ENCODE assay signal across 19 cellular contexts in genomic region chr1:224411766-224412165, GRCh38. TPM values are rescaled to one million over a fixed set of nuclear protein-coding genes. Genes with fewer than 3 reads are reported as not detected.
DNase-seq lines count a peak whose midpoint lies in the region; ATAC-seq and TF ChIP-seq lines count a peak whose summit lies in the region.
"Had no signal": no experiment of that assay in that cellular context is flagged by ENCODE, and none has a peak within 500 bp of the region (broad histone marks: within the 10 kb centered on the region; RNA-seq: fewer than 3 reads in every experiment).

No MANE protein-coding gene starts in this region.

- in situ Hi-C loops in brain microvascular endothelial cell (cut with HindIII; ENCODE audit: low pct_ligation_motif_present, low sequenced_read_pairs) = no loop called here

- peaks cover 46% of the 10 kb centered on the region for H3K36me3 ChIP-seq in brain microvascular endothelial cell (replicated peaks)

- H3K4me3 ChIP-seq in brain microvascular endothelial cell (ENCODE audit: low read depth, low read length) = no peak overlapping the region
- H3K4me3 ChIP-seq: heart right ventricle, SJCRH30, spleen, upper lobe of right lung had no signal

- CTCF ChIA-PET in activated CD4-positive, alpha-beta T cell treated with anti-CD3 and anti-CD28 coated beads for 36 hours (lab: Charles Lee) = interaction anchor here (0.9 to 1.0 kb wide), 2 partner anchors 8 to 17 kb away, joined by 3 read pairs; no protein-coding TSS in a partner anchor
- CTCF ChIA-PET in activated CD4-positive, alpha-beta T cell treated with anti-CD3 and anti-CD28 coated beads, Interleukin-2, amount 10 ng/mL, durations not matched to agents 7 days and 5 days (lab: Charles Lee) = interaction anchor here (1.2 kb wide), 1 partner anchor 19 kb away, joined by 5 read pairs; no protein-coding TSS in a partner anchor

- peaks cover 48% of the 10 kb centered on the region for H3K36me3 Mint-ChIP-seq in activated CD4-positive, alpha-beta T cell treated with anti-CD3 and anti-CD28 coated beads for 36 hours (ENCODE audit: low read depth)
- peaks cover 48% of the 10 kb centered on the region for H3K36me3 Mint-ChIP-seq in activated CD4-positive, alpha-beta T cell treated with anti-CD3 and anti-CD28 coated beads, Interleukin-2, amount 10 ng/mL, durations not matched to agents 7 days and 5 days (ENCODE audit: low read depth)
- H3K36me3 Mint-ChIP-seq in natural killer cell treated with Interleukin-12 subunit alpha and Interleukin-12 subunit beta and Interleukin-15 and Interleukin-18, amount 100 ng/mL, for 72 hours = peaks cover 16% of the 10 kb centered on the region

- POLR2A ChIA-PET in activated CD4-positive, alpha-beta T cell treated with anti-CD3 and anti-CD28 coated beads for 36 hours (lab: Charles Lee) = interaction anchor here (0.6 kb wide), 1 partner anchor 21 kb away, joined by 3 read pairs; no protein-coding TSS in a partner anchor
- POLR2A ChIA-PET in activated CD4-positive, alpha-beta T cell treated with anti-CD3 and anti-CD28 coated beads, Interleukin-2, amount 10 ng/mL, durations not matched to agents 7 days and 5 days (lab: Charles Lee) = interaction anchor here (0.6 kb wide), 1 partner anchor 9 kb away, joined by 4 read pairs; no protein-coding TSS in a partner anchor

- no peak for TF ChIP-seq CTCF in brain microvascular endothelial cell (IDR thresholded peaks at IDR 0.05; ENCODE audit: low read depth, low read length, missing control alignments)

- H3K4me1 Mint-ChIP-seq in activated CD4-positive, alpha-beta T cell treated with anti-CD3 and anti-CD28 coated beads for 36 hours = peaks cover 17% of the 10 kb centered on the region
- H3K4me1 Mint-ChIP-seq in activated CD4-positive, alpha-beta T cell treated with anti-CD3 and anti-CD28 coated beads, Interleukin-2, amount 10 ng/mL, durations not matched to agents 7 days and 5 days = peaks cover 9% of the 10 kb centered on the region
- H3K4me1 Mint-ChIP-seq in natural killer cell treated with Interleukin-12 subunit alpha and Interleukin-12 subunit beta and Interleukin-15 and Interleukin-18, amount 100 ng/mL, for 72 hours (ENCODE audit: low read depth in 2 of 2) = peaks cover 12 to 13% of the 10 kb centered on the region in 2 donors

- no peak for DNase-seq in activated CD4-positive, alpha-beta T cell treated with anti-CD3 and anti-CD28 coated beads for 36 hours
- no peak for DNase-seq in activated CD4-positive, alpha-beta T cell treated with anti-CD3 and anti-CD28 coated beads, Interleukin-2, amount 10 ng/mL, durations not matched to agents 7 days and 5 days
- DNase-seq in M059J (ENCODE audit: low read depth) (peak; percentile 62), brain microvascular endothelial cell (peak; percentile 35), KG1 (lab: John Stamatoyannopoulos, UW) (no peak), NCI-H2081 treated with DMSO at 0.1 percent for 48 hours (lab: John Stamatoyannopoulos, UW) (no peak)
- no peak for DNase-seq in natural killer cell treated with Interleukin-12 subunit alpha and Interleukin-12 subunit beta and Interleukin-15 and Interleukin-18, amount 100 ng/mL, for 72 hours (ENCODE audit: low spot score)
- DNase-seq: activated CD4-positive, alpha-beta T cell treated with anti-CD3 and anti-CD28 coated beads, Interleukin-2, amount 50 U/mL, for 48 hours; activated gamma-delta T cell; heart right ventricle; kidney; NCI-H1417; NCI-H345; SJCRH30; spleen; upper lobe of right lung had no signal

- peak; percentile 57 for ATAC-seq in activated CD4-positive, alpha-beta T cell treated with anti-CD3 and anti-CD28 coated beads for 36 hours
- ATAC-seq in natural killer cell treated with Interleukin-12 subunit alpha and Interleukin-12 subunit beta and Interleukin-15 and Interleukin-18, amount 100 ng/mL, for 72 hours = peak; percentile 43 to 72
- no peak for ATAC-seq in HG03108 (IDR thresholded peaks at IDR 0.05; ENCODE audit: unreplicated experiment)
- ATAC-seq: heart right ventricle, upper lobe of right lung had no signal

- no peaks in the 10 kb centered on the region for H3K9me3 Mint-ChIP-seq in activated CD4-positive, alpha-beta T cell treated with anti-CD3 and anti-CD28 coated beads for 36 hours (ENCODE audit: low read depth)
- no peaks in the 10 kb centered on the region for H3K9me3 Mint-ChIP-seq in activated CD4-positive, alpha-beta T cell treated with anti-CD3 and anti-CD28 coated beads, Interleukin-2, amount 10 ng/mL, durations not matched to agents 7 days and 5 days
- no peaks in the 10 kb centered on the region for H3K9me3 Mint-ChIP-seq in natural killer cell treated with Interleukin-12 subunit alpha and Interleukin-12 subunit beta and Interleukin-15 and Interleukin-18, amount 100 ng/mL, for 72 hours
- H3K9me3 Mint-ChIP-seq: stimulated activated naive CD8-positive, alpha-beta T cell treated with anti-CD3 and anti-CD28 coated beads, Interleukin-15, Interleukin-2, amounts not matched to agents 100 ng/mL and 50 ng/mL, for 24 hours had no signal

- H3K4me3 Mint-ChIP-seq in activated CD4-positive, alpha-beta T cell treated with anti-CD3 and anti-CD28 coated beads for 36 hours = no peak overlapping the region
- no peak overlapping the region for H3K4me3 Mint-ChIP-seq in activated CD4-positive, alpha-beta T cell treated with anti-CD3 and anti-CD28 coated beads, Interleukin-2, amount 10 ng/mL, durations not matched to agents 7 days and 5 days
- no peak overlapping the region for H3K4me3 Mint-ChIP-seq in natural killer cell treated with Interleukin-12 subunit alpha and Interleukin-12 subunit beta and Interleukin-15 and Interleukin-18, amount 100 ng/mL, for 72 hours
- H3K4me3 Mint-ChIP-seq: stimulated activated naive CD8-positive, alpha-beta T cell treated with anti-CD3 and anti-CD28 coated beads, Interleukin-15, Interleukin-2, amounts not matched to agents 100 ng/mL and 50 ng/mL, for 24 hours had no signal

- no peaks in the 10 kb centered on the region for H3K27me3 Mint-ChIP-seq in activated CD4-positive, alpha-beta T cell treated with anti-CD3 and anti-CD28 coated beads for 36 hours
- no peaks in the 10 kb centered on the region for H3K27me3 Mint-ChIP-seq in activated CD4-positive, alpha-beta T cell treated with anti-CD3 and anti-CD28 coated beads, Interleukin-2, amount 10 ng/mL, durations not matched to agents 7 days and 5 days
- H3K27me3 Mint-ChIP-seq in natural killer cell treated with Interleukin-12 subunit alpha and Interleukin-12 subunit beta and Interleukin-15 and Interleukin-18, amount 100 ng/mL, for 72 hours = no peaks in the 10 kb centered on the region
- H3K27me3 Mint-ChIP-seq: stimulated activated naive CD8-positive, alpha-beta T cell treated with anti-CD3 and anti-CD28 coated beads, Interleukin-15, Interleukin-2, amounts not matched to agents 100 ng/mL and 50 ng/mL, for 24 hours had no signal

- no peak overlapping the region for H3K27ac ChIP-seq in brain microvascular endothelial cell
- H3K27ac ChIP-seq: heart right ventricle, parathyroid adenoma, SJCRH30, upper lobe of right lung had no signal

- peak overlapping the region; percentile 51 for H3K27ac Mint-ChIP-seq in activated CD4-positive, alpha-beta T cell treated with anti-CD3 and anti-CD28 coated beads for 36 hours
- H3K27ac Mint-ChIP-seq in activated CD4-positive, alpha-beta T cell treated with anti-CD3 and anti-CD28 coated beads, Interleukin-2, amount 10 ng/mL, durations not matched to agents 7 days and 5 days = no peak overlapping the region
- peak overlapping the region in 1 of 2 donors; percentile 51 for H3K27ac Mint-ChIP-seq in natural killer cell treated with Interleukin-12 subunit alpha and Interleukin-12 subunit beta and Interleukin-15 and Interleukin-18, amount 100 ng/mL, for 72 hours
- H3K27ac Mint-ChIP-seq: stimulated activated naive CD8-positive, alpha-beta T cell treated with anti-CD3 and anti-CD28 coated beads, Interleukin-15, Interleukin-2, amounts not matched to agents 100 ng/mL and 50 ng/mL, for 24 hours had no signal

- no peaks in the 10 kb centered on the region for H3K27me3 ChIP-seq in brain microvascular endothelial cell (replicated peaks)
- H3K27me3 ChIP-seq: heart right ventricle, SJCRH30, spleen, upper lobe of right lung had no signal

- intact Hi-C loops in activated CD4-positive, alpha-beta T cell treated with anti-CD3 and anti-CD28 coated beads for 36 hours (cut with DNase I, micrococcal nuclease) = no loop called here

RNA-seq across cellular contexts. Expression of gene WDR26, which starts 22.8 kb away (rescaled TPM):
- total RNA-seq in activated CD4-positive, alpha-beta T cell treated with anti-CD3 and anti-CD28 coated beads for 36 hours = 10 to 100 TPM; 74.0 to 75.6 TPM
- total RNA-seq in activated CD4-positive, alpha-beta T cell treated with anti-CD3 and anti-CD28 coated beads, Interleukin-2, amount 10 ng/mL, durations not matched to agents 7 days and 5 days = 10 to 100 TPM; 67.7 to 74.2 TPM
- 37.9 and 58.6 TPM in 2 replicates for total RNA-seq in M059J (2014; rRNA removed; shearing (Covaris generic))
- 100 to 1,000 TPM in 1 of 2 donors, 10 to 100 TPM in 1; 87.7 to 103 TPM for total RNA-seq in natural killer cell treated with Interleukin-12 subunit alpha and Interleukin-12 subunit beta and Interleukin-15 and Interleukin-18, amount 100 ng/mL, for 72 hours

RNA-seq across cellular contexts. Expression of gene CNIH4, which starts 55.1 kb away (rescaled TPM):
- 10 to 100 TPM; 29.9 to 49.6 TPM for total RNA-seq in activated CD4-positive, alpha-beta T cell treated with anti-CD3 and anti-CD28 coated beads for 36 hours
- 10 to 100 TPM; 37.0 to 39.5 TPM for total RNA-seq in activated CD4-positive, alpha-beta T cell treated with anti-CD3 and anti-CD28 coated beads, Interleukin-2, amount 10 ng/mL, durations not matched to agents 7 days and 5 days
- 72.0 and 92.6 TPM in 2 replicates for total RNA-seq in M059J (2014; rRNA removed; shearing (Covaris generic))
- 10 to 100 TPM; 36.3 to 53.5 TPM for total RNA-seq in natural killer cell treated with Interleukin-12 subunit alpha and Interleukin-12 subunit beta and Interleukin-15 and Interleukin-18, amount 100 ng/mL, for 72 hours

Comparison
In these comparisons a context has a peak if more than half of its experiments do, and no peak if none do; other contexts are left out.
1. DNase-seq: peak in M059J (single experiment) and brain microvascular endothelial cell (single experiment); none in activated CD4-positive, alpha-beta T cell treated with anti-CD3 and anti-CD28 coated beads for 36 hours (single experiment), activated CD4-positive, alpha-beta T cell treated with anti-CD3 and anti-CD28 coated beads, Interleukin-2, amount 10 ng/mL, durations not matched to agents 7 days and 5 days (single experiment), natural killer cell treated with Interleukin-12 subunit alpha and Interleukin-12 subunit beta and Interleukin-15 and Interleukin-18, amount 100 ng/mL, for 72 hours (single experiment), KG1 (single experiment) and NCI-H2081 treated with DMSO at 0.1 percent for 48 hours (single experiment).